ENCODE assay signal across 8 cellular contexts in the genomic region with DNA sequence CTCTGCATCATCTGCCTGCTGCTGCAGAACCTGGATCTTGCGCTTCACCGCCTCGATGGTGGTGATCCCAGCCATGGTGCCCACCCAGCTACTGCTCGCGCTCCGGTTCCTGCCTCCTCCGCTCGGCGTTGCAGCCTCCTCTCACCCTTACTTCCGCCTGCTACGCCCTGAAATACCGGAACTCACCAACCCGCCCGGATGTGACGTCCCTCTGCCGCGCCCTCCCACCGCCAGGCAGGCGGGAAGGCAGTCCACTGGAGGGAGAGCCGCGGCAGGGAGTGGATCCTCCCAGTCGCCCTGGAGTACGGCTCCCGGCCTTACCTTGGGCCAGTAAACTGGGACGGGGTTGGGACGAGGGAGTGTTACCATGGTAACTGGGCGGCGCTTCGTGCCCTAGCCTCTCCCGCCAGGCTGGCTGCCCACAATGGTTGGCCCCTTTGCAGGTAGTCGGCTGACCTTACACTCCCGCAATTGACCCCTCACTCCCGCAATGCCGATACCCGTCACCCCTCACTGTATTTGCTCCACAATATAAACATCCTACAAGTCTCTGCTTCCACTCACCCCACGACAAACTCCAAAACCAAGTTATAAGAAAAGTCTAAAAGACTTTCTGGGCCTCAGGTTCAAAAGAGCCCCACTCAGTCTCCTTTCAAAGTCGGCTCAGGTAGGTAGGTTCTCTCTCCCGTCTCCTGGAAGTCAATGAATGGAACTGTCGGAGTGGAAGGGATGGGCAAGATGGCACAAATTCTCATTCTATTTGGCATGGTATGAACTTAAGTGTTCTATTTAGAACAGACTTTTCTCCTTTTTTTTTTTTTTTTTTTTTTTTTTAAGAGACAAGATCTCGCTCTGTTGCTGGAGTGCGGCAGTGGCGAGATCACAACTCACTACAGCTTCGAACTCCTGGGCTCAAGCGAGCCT. TPM values are rescaled to one million over a fixed set of nuclear protein-coding genes. Genes with fewer than 3 reads are reported as not detected.
A peak's percentile ranks its signal among the peaks of the same experiment; 100 is the strongest.
DNase-seq lines count a peak whose midpoint lies in the region; ATAC-seq and TF ChIP-seq lines count a peak whose summit lies in the region.

No MANE protein-coding gene starts in this region.

- H3K36me3 Mint-ChIP-seq in activated T-cell treated with anti-CD3 and anti-CD28 coated beads, Interleukin-2, amount 50 U/mL, for 4 hours (ENCODE audit: insufficient read depth) = peaks cover 21% of the 10 kb centered on the region

- in situ Hi-C loops in KBM-7 (cut with MboI; ENCODE audit: low pct_unique_long_range_greater_than_20kb, low sequenced_read_pairs) = no loop called here

- H3F3A ChIP-seq in PC-9 (ENCODE audit: insufficient read depth, low read depth) = peaks cover 19% of the 10 kb centered on the region; the same call in 1 of the 2 replicates

- H3K4me3 Mint-ChIP-seq in activated T-cell treated with anti-CD3 and anti-CD28 coated beads, Interleukin-2, amount 50 U/mL, for 4 hours = peak overlapping the region; percentile 100

- intact Hi-C loops in PC-9 (cut with micrococcal nuclease; ENCODE audit: unreplicated experiment) = loop anchor here (2.0 kb wide), 3 partner anchors 89 to 615 kb away; a partner anchor contains a TSS

- H3K27me3 Mint-ChIP-seq in activated T-cell treated with anti-CD3 and anti-CD28 coated beads, Interleukin-2, amount 50 U/mL, for 4 hours (ENCODE audit: low read depth) = peaks cover 5% of the 10 kb centered on the region

- no peaks in the 10 kb centered on the region for H3K9me2 ChIP-seq in PC-9 (ENCODE audit: insufficient read depth)

- WGBS in esophagus, 2 donors = 11 to 12% methylated on average over 43 to 44 of the region's 44 CpGs

- H3K9me3 Mint-ChIP-seq in activated T-cell treated with anti-CD3 and anti-CD28 coated beads, Interleukin-2, amount 50 U/mL, for 4 hours = no peaks in the 10 kb centered on the region

- peaks cover 24% of the 10 kb centered on the region for H3K4me1 ChIP-seq in PC-9 (replicated peaks; ENCODE audit: insufficient read depth)
- H3K4me1 ChIP-seq in esophagus (ENCODE audit: control insufficient read depth in 2 of 2, insufficient read depth in 2 of 2, low read length in 1 of 2) = peaks cover 4 to 7% of the 10 kb centered on the region in 2 donors
- peaks cover 54% of the 10 kb centered on the region for H3K4me1 ChIP-seq in mucosa of stomach (ENCODE audit: control insufficient read depth, insufficient read depth, low read length)

- peaks cover 39% of the 10 kb centered on the region for H4K20me1 ChIP-seq in PC-9 (ENCODE audit: insufficient read depth)

- DNase-seq in DMS153 treated with DMSO at 0.1 percent for 48 hours (lab: John Stamatoyannopoulos, UW; ENCODE audit: unreplicated experiment) (peak; percentile 99), KBM-7 (peak; percentile 98), PC-9 (peak; percentile 97 to 98)
- peak; percentile 90 for DNase-seq in activated T-cell treated with anti-CD3 and anti-CD28 coated beads, Interleukin-2, amount 50 U/mL, for 4 hours
- DNase-seq in stimulated activated CD8-positive, alpha-beta memory T cell treated with anti-CD3 and anti-CD28 coated beads, Interleukin-4, amount 100 ng/mL, for 48 hours = peak; percentile 98

- H3K36me3 ChIP-seq in PC-9 (ENCODE audit: low read depth) (peaks cover 7% of the 10 kb centered on the region; the same call in 1 of the 2 replicates), esophagus (ENCODE audit: control insufficient read depth in 2 of 2, insufficient read depth in 2 of 2, low read length in 1 of 2) (no peaks in the 10 kb centered on the region), mucosa of stomach (ENCODE audit: control insufficient read depth, insufficient read depth, low read length) (no peaks in the 10 kb centered on the region)

- CTCF ChIA-PET in PC-9 (lab: Charles Lee) = no interaction called here

- no peak for TF ChIP-seq CTCF in PC-9 (conservative IDR thresholded peaks at IDR 0.05)

- H3K27me3 ChIP-seq in PC-9 (ENCODE audit: insufficient read depth, low read depth) (no peaks in the 10 kb centered on the region), esophagus (ENCODE audit: control insufficient read depth in 1 of 2, insufficient read depth in 2 of 2, low read length in 2 of 2) (no peaks in the 10 kb centered on the region), mucosa of stomach (ENCODE audit: control insufficient read depth, insufficient read depth, low read length) (no peaks in the 10 kb centered on the region)

- H2AFZ ChIP-seq in PC-9 = peak overlapping the region; percentile 94

- peak overlapping the region; percentile 93 for H3K4me2 ChIP-seq in PC-9

- peak overlapping the region; percentile 85 for H3K9ac ChIP-seq in mucosa of stomach (ENCODE audit: low read length)

- ATAC-seq in GM21619 (IDR thresholded peaks at IDR 0.05; ENCODE audit: unreplicated experiment) = peak; percentile 66
- peak; percentile 81 to 85 for ATAC-seq in activated T-cell treated with anti-CD3 and anti-CD28 coated beads, Interleukin-2, amount 50 U/mL, for 4 hours

- peak overlapping the region; percentile 74 for H3K27ac ChIP-seq in PC-9
- peak overlapping the region; percentile 99 for H3K27ac ChIP-seq in esophagus (ENCODE audit: low read depth in 2 of 2, low read length in 1 of 2)

- H3K4me3 ChIP-seq in PC-9 (peak overlapping the region; percentile 83), esophagus (ENCODE audit: low read depth in 1 of 2, low read length in 2 of 2) (peak overlapping the region; percentile 96 to 99), mucosa of stomach (ENCODE audit: low read length) (peak overlapping the region; percentile 94)

- TSS peak; percentile 82 for BruUV-seq in PC-9 (replicated peaks; lab: Mats Ljungman, UMichigan)

- peaks cover 46% of the 10 kb centered on the region for H3K79me2 ChIP-seq in PC-9 (ENCODE audit: low read depth)

- H3K9me3 ChIP-seq in PC-9 (ENCODE audit: insufficient read depth, low read depth) (no peaks in the 10 kb centered on the region), esophagus (ENCODE audit: control insufficient read depth in 2 of 2, insufficient read depth in 1 of 2, low read depth in 1 of 2, low read length in 1 of 2) (no peaks in the 10 kb centered on the region), mucosa of stomach (ENCODE audit: control insufficient read depth, low read length) (no peaks in the 10 kb centered on the region)

- POLR2A ChIA-PET in PC-9 (lab: Charles Lee; ENCODE audit: unreplicated experiment) = interaction anchor here (0.6 to 1.3 kb wide), 2 partner anchors 193 to 291 kb away, joined by 8 to 11 read pairs; a partner anchor contains a TSS

- H3K4me1 Mint-ChIP-seq in activated T-cell treated with anti-CD3 and anti-CD28 coated beads, Interleukin-2, amount 50 U/mL, for 4 hours (ENCODE audit: low read depth) = peaks cover 44% of the 10 kb centered on the region

RNA-seq across cellular contexts. Expression of a gene that starts 8.6 kb away (rescaled TPM):
- total RNA-seq in PC-9 (2021) = 375 and 491 TPM in 2 replicates
- total RNA-seq in activated T-cell treated with anti-CD3 and anti-CD28 coated beads, Interleukin-2, amount 50 U/mL, for 4 hours = 100 to 1,000 TPM; 788 to 834 (median 808) TPM
- polyA plus RNA-seq in esophagus = 100 to 1,000 TPM in 1 of 2 donors, 10 to 100 TPM in 1; 88.1 to 178 TPM

RNA-seq across cellular contexts. Expression of a gene that starts 22.8 kb away (rescaled TPM):
- total RNA-seq in PC-9 (2021) = not detected in 2 replicates
- total RNA-seq in activated T-cell treated with anti-CD3 and anti-CD28 coated beads, Interleukin-2, amount 50 U/mL, for 4 hours = not detected
- not detected for polyA plus RNA-seq in esophagus

RNA-seq across cellular contexts. Expression of a gene that starts 28.4 kb away (rescaled TPM):
- not detected in 2 replicates for total RNA-seq in PC-9 (2021)
- under 1 TPM; 0.05 to 0.08 (median 0.08) TPM for total RNA-seq in activated T-cell treated with anti-CD3 and anti-CD28 coated beads, Interleukin-2, amount 50 U/mL, for 4 hours
- under 1 TPM in 1 of 2 donors, not detected in 1; 0.02 TPM for polyA plus RNA-seq in esophagus

RNA-seq across cellular contexts. Expression of a gene that starts 37.4 kb away (rescaled TPM):
- 101 and 157 TPM in 2 replicates for total RNA-seq in PC-9 (2021)
- total RNA-seq in activated T-cell treated with anti-CD3 and anti-CD28 coated beads, Interleukin-2, amount 50 U/mL, for 4 hours = 100 to 1,000 TPM; 299 to 328 (median 318) TPM
- 10 to 100 TPM; 50.9 to 52.7 TPM for polyA plus RNA-seq in esophagus

Comparison
In these comparisons a context has a peak if more than half of its experiments do, and no peak if none do; other contexts are left out.
1. Peak in every context shown above with its lines: DNase-seq, ATAC-seq, H3K4me3 ChIP-seq and H3K27ac ChIP-seq.